In the genomic region with DNA sequence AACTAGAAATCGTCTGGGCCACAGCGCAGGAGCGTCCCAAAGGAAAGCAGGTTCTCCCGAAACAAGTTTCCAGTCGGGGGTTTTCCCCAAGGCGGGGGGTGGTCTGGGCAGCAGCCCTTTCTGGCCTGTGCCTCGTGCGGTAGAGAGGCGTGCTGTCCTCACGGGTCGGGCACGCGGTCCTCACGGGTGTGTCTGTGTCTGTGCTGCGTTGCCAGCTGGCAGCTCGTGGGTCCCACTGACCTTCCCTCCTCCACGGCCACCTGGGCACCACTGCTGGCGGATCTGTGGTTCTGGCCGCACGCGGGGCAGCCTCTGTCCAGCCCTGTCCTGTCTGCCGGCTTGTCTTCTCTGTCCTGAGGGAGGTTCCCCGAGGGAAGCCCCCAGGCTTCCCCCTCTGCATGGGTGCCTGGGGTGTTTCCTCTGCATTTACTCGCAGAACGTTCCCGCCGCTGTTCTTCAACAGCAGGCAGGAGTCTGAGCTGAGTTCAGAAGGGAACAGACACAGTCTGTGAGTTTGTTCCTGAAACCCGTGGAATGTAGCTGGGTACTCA, we compare ENCODE assay signal across 18 cellular contexts.
"Had no signal": no experiment of that assay in that cellular context is flagged by ENCODE, and none has a peak within 500 bp of the region (broad histone marks: within the 10 kb centered on the region; RNA-seq: fewer than 3 reads in every experiment).

No MANE protein-coding gene starts in this region.

- DNase-seq: activated B cell treated with CpG ODN at 0.5 μM for 24 hours; activated CD4-positive, alpha-beta memory T cell treated with anti-CD3 and anti-CD28 coated beads, Interleukin-2, amount 10 ng/mL, durations not matched to agents 7 days and 5 days; activated CD4-positive, alpha-beta T cell treated with anti-CD3 and anti-CD28 coated beads for 4 hours; activated naive CD8-positive, alpha-beta T cell treated with anti-CD3 and anti-CD28 coated beads, Interleukin-2, amount 50 U/mL, for 24 hours; anterior cingulate cortex; colonic mucosa; gastrocnemius medialis; mammary epithelial cell; pancreas; stimulated activated naive CD4-positive, alpha-beta T cell; thyroid gland had no signal

- FAIRE-seq: keratinocyte, pancreas, TTC549, urothelium cell line had no signal

- H3K36me3 ChIP-seq: colonic mucosa had no signal

- H3K27ac ChIP-seq: colonic mucosa, gastrocnemius medialis, pancreas, SK-N-MC, thyroid gland had no signal

- H3K4me3 ChIP-seq: colonic mucosa, gastrocnemius medialis, pancreas, SK-N-MC, thyroid gland had no signal

- H3K9me3 ChIP-seq: colonic mucosa, gastrocnemius medialis, neutrophil, pancreas, thyroid gland had no signal

- H3K27me3 ChIP-seq: colonic mucosa, gastrocnemius medialis, neutrophil, pancreas, thyroid gland had no signal

- H3K4me1 ChIP-seq: colonic mucosa, pancreas had no signal

- ATAC-seq: activated naive CD8-positive, alpha-beta T cell treated with anti-CD3 and anti-CD28 coated beads, Interleukin-2, amount 50 U/mL, for 24 hours; esophagus mucosa; gastrocnemius medialis; left lobe of liver; pancreas had no signal
